Comparison of ENCODE assay signal across 6 cellular contexts in genomic region chr19:46766569-46767317, GRCh38. TPM values are rescaled to one million over a fixed set of nuclear protein-coding genes. Genes with fewer than 3 reads are reported as not detected.
A peak's percentile ranks its signal among the peaks of the same experiment; 100 is the strongest.
DNase-seq lines count a peak whose midpoint lies in the region; ATAC-seq, FAIRE-seq and TF ChIP-seq lines count a peak whose summit lies in the region.

No MANE protein-coding gene starts in this region.

- no peak overlapping the region for H3K56ac ChIP-seq in H1 (replicated peaks; ENCODE audit: insufficient read length, low read depth, low read length)

- no peak overlapping the region for H3K23ac ChIP-seq in H1 (ENCODE audit: insufficient read length)

- H4K91ac ChIP-seq in H1 (replicated peaks; ENCODE audit: insufficient read length, low read length), result no peak overlapping the region

- H2BK5ac ChIP-seq in H1 (ENCODE audit: low read depth, low read length), result no peak overlapping the region

- H2BK15ac ChIP-seq in H1 (ENCODE audit: low read length), result no peak overlapping the region

- H3K4me3 ChIP-seq in H1 (ENCODE audit: extremely low read depth in 1 of 4, insufficient read depth in 2 of 4, low read depth in 3 of 4, low read length in 4 of 4), result no peak overlapping the region

- H3K4ac ChIP-seq in H1 (replicated peaks; ENCODE audit: insufficient read length, low read depth, low read length), result no peak overlapping the region

- TF ChIP-seq CTCF in H1 (IDR thresholded peaks at IDR 0.05; ENCODE audit: control extremely low read depth in 1 of 3, insufficient read depth in 1 of 3, low read depth in 1 of 3, low read length in 3 of 3), result peak; percentile 83 to 95 (median 91)

- peak in 1 of 2 experiments; percentile 24; a peak in 1 of 3 replicates for TF ChIP-seq EP300 in H1 (IDR thresholded peaks at IDR 0.05; ENCODE audit: borderline replicate concordance in 1 of 2, low read depth in 2 of 2, low read length in 2 of 2)

- no peaks in the 10 kb centered on the region for H3K27me3 ChIP-seq in H1 (replicated peaks in 1 of 4; ENCODE audit: control insufficient read depth in 3 of 4, extremely low read depth in 1 of 4, insufficient read depth in 3 of 4, low read length in 3 of 4)

- CTCF ChIA-PET in H1 (lab: Charles Lee; ENCODE audit: partially characterized antibody), result interaction anchor here (0.6 to 12.0 kb wide), 35 partner anchors 10 to 239 kb away, joined by 3 to 176 read pairs (median 5); partner anchors contain the start of gene SLC1A5

- no peaks in the 10 kb centered on the region for H3K4me1 ChIP-seq in H1 (replicated peaks in 1 of 4; ENCODE audit: control insufficient read depth in 3 of 4, insufficient read depth in 4 of 4, low read length in 3 of 4)

- 64% methylated on average over 18 of the region's 18 CpGs; no CpG with 5 or more reads in 1 of the 2 experiments for WGBS in H1 (ENCODE audit: extremely low coverage in 1 of 2, insufficient coverage in 1 of 2, insufficient read length in 1 of 2, insufficient replicate concordance in 2 of 2, low coverage in 1 of 2, low lambda C conversion rate in 2 of 2, missing lambda C conversion rate in 1 of 2), 2 experiments

- H3K36me3 ChIP-seq in H1 (ENCODE audit: control insufficient read depth in 2 of 4, insufficient read depth in 4 of 4, low read length in 3 of 4), result no peaks in the 10 kb centered on the region

- H2BK12ac ChIP-seq in H1 (ENCODE audit: low read depth, low read length), result no peak overlapping the region

- no peak overlapping the region for H2BK120ac ChIP-seq in H1 (replicated peaks; ENCODE audit: low read depth, low read length)

- peak; percentile 51 to 67 for TF ChIP-seq RAD21 in H1 (IDR thresholded peaks at IDR 0.05 in 1 of 2, conservative IDR thresholded peaks at IDR 0.05 in 1 of 2; ENCODE audit: low read depth in 2 of 2, low read length in 2 of 2)

- no peaks in the 10 kb centered on the region for H3K79me1 ChIP-seq in H1 (ENCODE audit: low read depth, low read length)

- H3K9ac ChIP-seq in H1 (replicated peaks in 1 of 4; ENCODE audit: extremely low read depth in 1 of 4, low read depth in 3 of 4, low read length in 3 of 4), result no peak overlapping the region

- H2AFZ ChIP-seq in H1 (ENCODE audit: low read length), result no peak overlapping the region

- ATAC-seq in HG02840 (IDR thresholded peaks at IDR 0.05; ENCODE audit: low FRiP score, unreplicated experiment), result no peak

- H3K23me2 ChIP-seq in H1 (ENCODE audit: low read depth, low read length), result no peaks in the 10 kb centered on the region

- no peak overlapping the region for H3K4me2 ChIP-seq in H1 (ENCODE audit: insufficient read depth in 1 of 2, low read depth in 2 of 2, low read length in 2 of 2)

- H3K9me3 ChIP-seq in H1 (ENCODE audit: insufficient read depth in 2 of 2, low read depth in 1 of 2, low read length in 1 of 2), result no peaks in the 10 kb centered on the region

- no peak overlapping the region for H4K5ac ChIP-seq in H1 (ENCODE audit: insufficient read length, low read depth, low read length)

- H2BK20ac ChIP-seq in H1 (ENCODE audit: low read length), result no peak overlapping the region

- POLR2A ChIA-PET in H1 (lab: Charles Lee; ENCODE audit: partially characterized antibody), result interaction anchor here (0.6 to 18.6 kb wide), 9 partner anchors 10 to 792 kb away, joined by 3 to 333 read pairs (median 4); partner anchors contain the start of genes AP2S1 and SLC1A5

- FAIRE-seq in GM19239 (lab: Jason Lieb, UNC), result peak; percentile 67
- peak; percentile 45 for FAIRE-seq in H1 (lab: Jason Lieb, UNC)

- no peak overlapping the region for H3K27ac ChIP-seq in H1 (ENCODE audit: low read depth, low read length)

- H4K8ac ChIP-seq in H1 (ENCODE audit: extremely low read depth, insufficient read depth, low read length), result 0 out of 2 replicates have a peak overlapping the region, but pooled peaks have one; percentile 28

- DNase-seq in GM19239 (ENCODE audit: insufficient read length, low spot score) (peak; percentile 68), T follicular helper cell (ENCODE audit: low read depth) (peak; percentile 46), H1 (ENCODE audit: low read depth in 1 of 2, low spot score in 2 of 2) (peak in 1 of 2 experiments; percentile 84), cortex of kidney (lab: John Stamatoyannopoulos, UW) (no peak)
- DNase-seq in stimulated activated CD4-positive, alpha-beta T cell treated with anti-CD3 and anti-CD28 coated beads, Interleukin-2, amount 100 ng/mL, for 24 hours, result peak; percentile 66 to 70

- H3K14ac ChIP-seq in H1 (ENCODE audit: insufficient read length), result no peak overlapping the region

- TF ChIP-seq POLR2A in H1 (IDR thresholded peaks at IDR 0.05; ENCODE audit: control extremely low read depth in 1 of 2, low read depth in 2 of 2, low read length in 2 of 2), result no peak

- H2AK5ac ChIP-seq in H1 (ENCODE audit: low read depth, low read length), result no peak overlapping the region

- H3K18ac ChIP-seq in H1 (ENCODE audit: extremely low read depth, low read length), result no peak overlapping the region

- H4K20me1 ChIP-seq in H1 (replicated peaks in 1 of 2; ENCODE audit: control insufficient read depth in 1 of 2, insufficient read depth in 2 of 2, low read length in 2 of 2), result peaks cover 0 to 2% of the 10 kb centered on the region in 2 experiments

- H3K79me2 ChIP-seq in H1 (ENCODE audit: control insufficient read depth in 1 of 2, insufficient read depth in 2 of 2, low read length in 2 of 2), result no peaks in the 10 kb centered on the region

TF ChIP-seq in H1, 55 proteins besides CTCF, POLR2A, EP300 and RAD21:
- TF ChIP-seq SP1 (IDR thresholded peaks at IDR 0.05; ENCODE audit: low read depth, low read length) (no peak), CEBPB (IDR thresholded peaks at IDR 0.05; ENCODE audit: low read depth, low read length) (0 out of 2 replicates have a peak, but pooled peaks have one; percentile 5), YY1 (IDR thresholded peaks at IDR 0.05; ENCODE audit: low read depth, low read length) (peak; percentile 94), MAX (IDR thresholded peaks at IDR 0.05) (peak; percentile 54), GABPA (IDR thresholded peaks at IDR 0.05; ENCODE audit: borderline replicate concordance, insufficient read depth, low read length) (peak; percentile 49; the same call in 1 of the 2 replicates), KDM1A (IDR thresholded peaks at IDR 0.05; ENCODE audit: borderline replicate concordance, low read length) (peak; percentile 87)

RNA-seq across cellular contexts. Expression of gene STRN4, which starts 20.5 kb away (rescaled TPM):
- total RNA-seq in H1 (2021; fragmentation: NEBNext Ultra II Directional; extraction: Animal tissue kit (Norgen Biotek cat#: 25700)), result 120 and 124 TPM in 2 replicates
- 187 and 298 TPM in 2 replicates for polyA plus RNA-seq in H1 (2011; rRNA removed)
- polyA plus RNA-seq in H1 (2011; cell fraction: cytosol; rRNA removed), result 187 TPM
- 357 TPM for polyA plus RNA-seq in H1 (2011; cell fraction: nucleus; rRNA removed)
- 79.5 to 127 TPM (median 116 TPM) in 4 replicates for polyA plus RNA-seq in H1 (2012, experiment 1 of 2)
- 86.4 TPM for polyA plus RNA-seq in H1 (2012, experiment 2 of 2)
- polyA plus RNA-seq in H1 (2013, experiment 1 of 2), result 74.9 TPM
- polyA plus RNA-seq in H1 (2013, experiment 2 of 2), result 72.9 TPM
- 98.5 and 101 TPM in 2 replicates for polyA minus RNA-seq in H1 (2011; rRNA and poly(A)+ RNA removed)
- 89.5 TPM for polyA minus RNA-seq in H1 (2011; cell fraction: cytosol; rRNA and poly(A)+ RNA removed)
- polyA minus RNA-seq in H1 (2011; cell fraction: nucleus; rRNA and poly(A)+ RNA removed), result 111 TPM

RNA-seq across cellular contexts. Expression of gene FKRP, which starts 20.9 kb away (rescaled TPM):
- 24.4 and 24.8 TPM in 2 replicates for total RNA-seq in H1 (2021; fragmentation: NEBNext Ultra II Directional; extraction: Animal tissue kit (Norgen Biotek cat#: 25700))
- polyA plus RNA-seq in H1 (2011; rRNA removed), result 17.1 and 29.1 TPM in 2 replicates
- 16.6 TPM for polyA plus RNA-seq in H1 (2011; cell fraction: cytosol; rRNA removed)
- polyA plus RNA-seq in H1 (2011; cell fraction: nucleus; rRNA removed), result 36.2 TPM
- 22.3 to 27.7 TPM (median 25.3 TPM) in 4 replicates for polyA plus RNA-seq in H1 (2012, experiment 1 of 2)
- polyA plus RNA-seq in H1 (2012, experiment 2 of 2), result 18.2 TPM
- 31.2 TPM for polyA plus RNA-seq in H1 (2013, experiment 1 of 2)
- polyA plus RNA-seq in H1 (2013, experiment 2 of 2), result 30.1 TPM
- polyA minus RNA-seq in H1 (2011; rRNA and poly(A)+ RNA removed), result 9.1 and 10.6 TPM in 2 replicates
- polyA minus RNA-seq in H1 (2011; cell fraction: cytosol; rRNA and poly(A)+ RNA removed), result 10.7 TPM
- 13.1 TPM for polyA minus RNA-seq in H1 (2011; cell fraction: nucleus; rRNA and poly(A)+ RNA removed)

RNA-seq across cellular contexts. Expression of gene SLC1A5, which starts 21.7 kb away (rescaled TPM):
- total RNA-seq in H1 (2021; fragmentation: NEBNext Ultra II Directional; extraction: Animal tissue kit (Norgen Biotek cat#: 25700)), result 290 and 291 TPM in 2 replicates
- polyA plus RNA-seq in H1 (2011; rRNA removed), result 351 and 475 TPM in 2 replicates
- polyA plus RNA-seq in H1 (2011; cell fraction: cytosol; rRNA removed), result 305 TPM
- polyA plus RNA-seq in H1 (2011; cell fraction: nucleus; rRNA removed), result 293 TPM
- 192 to 294 TPM (median 290 TPM) in 4 replicates for polyA plus RNA-seq in H1 (2012, experiment 1 of 2)
- 364 TPM for polyA plus RNA-seq in H1 (2012, experiment 2 of 2)
- polyA plus RNA-seq in H1 (2013, experiment 1 of 2), result 328 TPM
- polyA plus RNA-seq in H1 (2013, experiment 2 of 2), result 322 TPM
- 271 and 323 TPM in 2 replicates for polyA minus RNA-seq in H1 (2011; rRNA and poly(A)+ RNA removed)
- 153 TPM for polyA minus RNA-seq in H1 (2011; cell fraction: cytosol; rRNA and poly(A)+ RNA removed)
- 89.0 TPM for polyA minus RNA-seq in H1 (2011; cell fraction: nucleus; rRNA and poly(A)+ RNA removed)

RNA-seq across cellular contexts. Expression of gene PRKD2, which starts 49.8 kb away (rescaled TPM):
- 63.8 and 73.1 TPM in 2 replicates for total RNA-seq in H1 (2021; fragmentation: NEBNext Ultra II Directional; extraction: Animal tissue kit (Norgen Biotek cat#: 25700))
- polyA plus RNA-seq in H1 (2011; rRNA removed), result 24.4 and 34.9 TPM in 2 replicates
- 21.8 TPM for polyA plus RNA-seq in H1 (2011; cell fraction: cytosol; rRNA removed)
- polyA plus RNA-seq in H1 (2011; cell fraction: nucleus; rRNA removed), result 52.7 TPM
- 40.6 to 71.6 TPM (median 66.7 TPM) in 4 replicates for polyA plus RNA-seq in H1 (2012, experiment 1 of 2)
- polyA plus RNA-seq in H1 (2012, experiment 2 of 2), result 66.5 TPM
- polyA plus RNA-seq in H1 (2013, experiment 1 of 2), result 39.4 TPM
- 39.7 TPM for polyA plus RNA-seq in H1 (2013, experiment 2 of 2)
- 19.5 and 29.8 TPM in 2 replicates for polyA minus RNA-seq in H1 (2011; rRNA and poly(A)+ RNA removed)
- polyA minus RNA-seq in H1 (2011; cell fraction: cytosol; rRNA and poly(A)+ RNA removed), result 43.1 TPM
- polyA minus RNA-seq in H1 (2011; cell fraction: nucleus; rRNA and poly(A)+ RNA removed), result 20.4 TPM
